25 cellular contexts compared by ENCODE assay signal in genomic region chr2:64941143-64941542, GRCh38.
"Had no signal": no experiment of that assay in that cellular context is flagged by ENCODE, and none has a peak within 500 bp of the region (broad histone marks: within the 10 kb centered on the region; RNA-seq: fewer than 3 reads in every experiment).

No MANE protein-coding gene starts in this region.

- H3K27ac Mint-ChIP-seq: activated CD4-positive, alpha-beta memory T cell treated with anti-CD3 and anti-CD28 coated beads for 36 hours; activated CD4-positive, alpha-beta T cell treated with anti-CD3 and anti-CD28 coated beads, Interleukin-2, amount 10 ng/mL, durations not matched to agents 24 days and 14 days; activated naive CD4-positive, alpha-beta T cell treated with anti-CD3 and anti-CD28 coated beads, Interleukin-2, amount 50 U/mL, for 72 hours; activated naive CD8-positive, alpha-beta T cell treated with anti-CD3 and anti-CD28 coated beads, Interleukin-2, amount 50 U/mL, for 24 hours; brain; T-helper 17 cell; WTC11 had no signal

- H3K36me3 Mint-ChIP-seq: activated CD4-positive, alpha-beta memory T cell treated with anti-CD3 and anti-CD28 coated beads for 36 hours; brain had no signal

- H3K27ac ChIP-seq: ascending aorta, PC-9 had no signal

- H3K4me3 Mint-ChIP-seq: activated CD4-positive, alpha-beta memory T cell treated with anti-CD3 and anti-CD28 coated beads for 36 hours; activated CD4-positive, alpha-beta T cell treated with anti-CD3 and anti-CD28 coated beads, Interleukin-2, amount 10 ng/mL, durations not matched to agents 24 days and 14 days; activated naive CD8-positive, alpha-beta T cell treated with anti-CD3 and anti-CD28 coated beads, Interleukin-2, amount 50 U/mL, for 24 hours; activated T-cell treated with anti-CD3 and anti-CD28 coated beads, Interleukin-2, amount 50 U/mL, for 4 hours; brain; central memory CD8-positive, alpha-beta T cell; T-helper 17 cell; WTC11 had no signal

- H2AFZ ChIP-seq: PC-9 had no signal

- H3K4me2 ChIP-seq: PC-9 had no signal

- H3K9me3 ChIP-seq: ascending aorta, MG63 had no signal

- DNase-seq: activated CD4-positive, alpha-beta memory T cell treated with anti-CD3 and anti-CD28 coated beads for 36 hours; activated CD4-positive, alpha-beta T cell treated with anti-CD3 and anti-CD28 coated beads for 1 hour; activated CD4-positive, alpha-beta T cell treated with anti-CD3 and anti-CD28 coated beads, Interleukin-2, amount 10 ng/mL, durations not matched to agents 24 days and 14 days; activated CD8-positive, alpha-beta memory T cell treated with anti-CD3 and anti-CD28 coated beads for 24 hours; activated effector memory CD4-positive, alpha-beta T cell treated with anti-CD3 and anti-CD28 coated beads, Interleukin-2, amount 50 U/mL, for 16 hours; activated naive CD4-positive, alpha-beta T cell treated with Interleukin-2 at 50 U/mL for 16 hours; activated naive CD8-positive, alpha-beta T cell treated with anti-CD3 and anti-CD28 coated beads, Interleukin-2, amount 50 U/mL, for 24 hours; activated T-cell treated with anti-CD3 and anti-CD28 coated beads, Interleukin-2, amount 50 U/mL, for 4 hours; amniotic stem cell; MG63; NCI-H1092 treated with DMSO at 0.1 percent for 48 hours; NCI-H1436 treated with DMSO at 0.1 percent for 48 hours; NCI-H187; NCI-H2081; NCI-H446; NCI-H524; PC-9; SIG-M5; T-helper 17 cell; T-helper 9 cell had no signal

- H3K27me3 ChIP-seq: ascending aorta, MG63 had no signal

- ATAC-seq: activated naive CD4-positive, alpha-beta T cell treated with anti-CD3 and anti-CD28 coated beads, Interleukin-2, amount 50 U/mL, for 72 hours; activated naive CD8-positive, alpha-beta T cell treated with anti-CD3 and anti-CD28 coated beads, Interleukin-2, amount 50 U/mL, for 24 hours; activated T-cell treated with anti-CD3 and anti-CD28 coated beads, Interleukin-2, amount 50 U/mL, for 4 hours; T-helper 17 cell; WTC11 had no signal

- H3K9me3 Mint-ChIP-seq: activated naive CD8-positive, alpha-beta T cell treated with anti-CD3 and anti-CD28 coated beads, Interleukin-2, amount 50 U/mL, for 24 hours; central memory CD8-positive, alpha-beta T cell had no signal

- H3K27me3 Mint-ChIP-seq: activated CD4-positive, alpha-beta memory T cell treated with anti-CD3 and anti-CD28 coated beads for 36 hours; activated CD4-positive, alpha-beta T cell treated with anti-CD3 and anti-CD28 coated beads, Interleukin-2, amount 10 ng/mL, durations not matched to agents 24 days and 14 days; activated naive CD8-positive, alpha-beta T cell treated with anti-CD3 and anti-CD28 coated beads, Interleukin-2, amount 50 U/mL, for 24 hours; central memory CD8-positive, alpha-beta T cell had no signal

- H3K4me3 ChIP-seq: ascending aorta, MG63, PC-9 had no signal

- H3K36me3 ChIP-seq: ascending aorta, MG63 had no signal
